11 cellular contexts compared by ENCODE assay signal in the genomic region with DNA sequence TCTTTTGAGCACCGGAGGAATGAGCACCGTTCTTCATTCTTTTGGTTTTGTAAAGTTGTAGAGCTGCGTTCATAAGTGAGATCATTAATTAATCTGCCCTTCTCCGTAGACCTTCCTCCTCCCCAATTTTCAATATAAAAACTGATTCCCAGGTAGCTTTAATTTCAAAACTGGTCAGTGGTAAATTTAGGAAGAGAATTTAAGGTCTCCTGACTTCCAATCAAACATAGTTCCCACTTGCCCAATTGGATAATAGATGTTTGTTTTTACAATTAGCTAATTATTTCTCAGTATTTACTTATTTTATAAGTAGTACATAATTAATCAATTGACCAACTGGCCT. TPM values are rescaled to one million over a fixed set of nuclear protein-coding genes. Genes with fewer than 3 reads are reported as not detected.
DNase-seq lines count a peak whose midpoint lies in the region; ATAC-seq, FAIRE-seq and TF ChIP-seq lines count a peak whose summit lies in the region.
"Had no signal": no experiment of that assay in that cellular context is flagged by ENCODE, and none has a peak within 500 bp of the region (broad histone marks: within the 10 kb centered on the region; RNA-seq: fewer than 3 reads in every experiment).

No MANE protein-coding gene starts in this region.

- DNase-seq in CD4-positive, CD25-positive, alpha-beta regulatory T cell, result no peak
- no peak for DNase-seq in GM12878 (ENCODE audit: low read depth, low spot score)
- DNase-seq in neural crest cell (ENCODE audit: low read depth, low spot score), result no peak
- no peak for DNase-seq in hippocampal formation (lab: John Stamatoyannopoulos, UW)
- no peak for DNase-seq in thyroid gland
- DNase-seq in WTC11 (ENCODE audit: low spot score), result no peak

- no TSS peak for BruUV-seq in GM12878 (replicated peaks; lab: Mats Ljungman, UMichigan)

- WGBS in GM12878 (ENCODE audit: insufficient coverage, insufficient replicate concordance, low lambda C conversion rate, missing lambda C conversion rate), result 0% methylated on average over 4 of the region's 4 CpGs
- 1% methylated on average over 4 of the region's 4 CpGs for WGBS in thyroid gland, 2 donors

- H2AFZ ChIP-seq in GM12878 (ENCODE audit: control insufficient read depth, low read depth, low read length), result no peak overlapping the region; the same call in 1 of the 2 replicates

- H3K4me3 Mint-ChIP-seq in CD4-positive, CD25-positive, alpha-beta regulatory T cell, result peak overlapping the region in 1 of 4 donors; percentile 51
- H3K4me3 Mint-ChIP-seq in neural crest cell (peak overlapping the region; percentile 79), WTC11 (no peak overlapping the region; the same call in 1 of the 2 replicates)

- peaks cover 0 to 4% (median 0%) of the 10 kb centered on the region in 7 donors for H3K9me3 Mint-ChIP-seq in CD4-positive, CD25-positive, alpha-beta regulatory T cell
- H3K9me3 Mint-ChIP-seq in neural crest cell, result no peaks in the 10 kb centered on the region
- peaks cover 11% of the 10 kb centered on the region for H3K9me3 Mint-ChIP-seq in WTC11

- no peaks in the 10 kb centered on the region for H4K20me1 ChIP-seq in GM12878 (ENCODE audit: control insufficient read depth, insufficient read depth)

- POLR2A ChIA-PET in GM12878 (lab: Charles Lee), result interaction anchor here (0.7 to 2.6 kb wide), 2 partner anchors 32 to 177 kb away, joined by 4 to 7 read pairs; no protein-coding TSS in a partner anchor
- POLR2A ChIA-PET in WTC11 (lab: Charles Lee), result interaction anchor here (0.9 kb wide), 1 partner anchor 18 kb away, joined by 3 read pairs; no protein-coding TSS in a partner anchor

- H3K9ac ChIP-seq in GM12878 (ENCODE audit: control insufficient read depth, insufficient read depth, low read length), result no peak overlapping the region

- CTCF ChIA-PET in GM12878 (lab: Yijun Ruan, JAX) (interaction anchor here (0.6 to 3.4 kb wide), 40 partner anchors 9 to 999 kb away, joined by 3 to 46 read pairs (median 4); partner anchors contain the start of genes MAGOHB, SMIM10L1 and YBX3), WTC11 (lab: Charles Lee) (interaction anchor here (0.6 to 1.8 kb wide), 19 partner anchors 10 to 758 kb away, joined by 3 to 12 read pairs (median 4); partner anchors contain the start of gene YBX3)

- H3K9me3 ChIP-seq in CD4-positive, CD25-positive, alpha-beta regulatory T cell (ENCODE audit: control insufficient read depth in 2 of 2, low read length in 2 of 2), result peaks cover 0 to 2% of the 10 kb centered on the region in 2 experiments
- no peaks in the 10 kb centered on the region; the same call in 2 of the 3 replicates for H3K9me3 ChIP-seq in GM12878 (replicated peaks; ENCODE audit: control insufficient read depth, insufficient read depth, low read length)
- H3K9me3 ChIP-seq in thyroid gland, result no peaks in the 10 kb centered on the region

- in situ Hi-C loops in GM12878 (cut with MboI), result loop anchor here (5.0 kb wide), 1 partner anchor 513 kb away; no protein-coding TSS in a partner anchor

- SMC1A ChIA-PET in GM12878 (lab: Charles Lee; ENCODE audit: uncharacterized antibody, unreplicated experiment), result interaction anchor here (0.7 to 3.7 kb wide), 20 partner anchors 10 to 514 kb away, joined by 3 to 35 read pairs (median 5); partner anchors contain the start of gene YBX3

- peaks cover 0 to 11% (median 6%) of the 10 kb centered on the region in 4 donors for H3K4me1 Mint-ChIP-seq in CD4-positive, CD25-positive, alpha-beta regulatory T cell
- H3K4me1 Mint-ChIP-seq in neural crest cell, result peaks cover 13% of the 10 kb centered on the region
- H3K4me1 Mint-ChIP-seq in WTC11, result no peaks in the 10 kb centered on the region

- H3K27me3 ChIP-seq in CD4-positive, CD25-positive, alpha-beta regulatory T cell (ENCODE audit: control insufficient read depth, insufficient read depth, low read length), result peaks cover 4% of the 10 kb centered on the region
- H3K27me3 ChIP-seq in GM12878 (replicated peaks in 1 of 2; ENCODE audit: control insufficient read depth in 2 of 2, insufficient read depth in 2 of 2, low read length in 1 of 2), result no peaks in the 10 kb centered on the region; a peak in 1 of 4 replicates
- H3K27me3 ChIP-seq in thyroid gland, result no peaks in the 10 kb centered on the region

- no peak overlapping the region for H3K4me2 ChIP-seq in GM12878 (ENCODE audit: control insufficient read depth, insufficient read depth)

- H3K27ac Mint-ChIP-seq in CD4-positive, CD25-positive, alpha-beta regulatory T cell, result peak overlapping the region in 1 of 3 donors; percentile 55
- H3K27ac Mint-ChIP-seq in neural crest cell (ENCODE audit: unreplicated experiment) (no peak overlapping the region), WTC11 (no peak overlapping the region)
- H3K27ac Mint-ChIP-seq: H9 had no signal

- H3K4me3 ChIP-seq in CD4-positive, CD25-positive, alpha-beta regulatory T cell (ENCODE audit: low read depth, low read length), result peak overlapping the region; percentile 35
- no peak overlapping the region for H3K4me3 ChIP-seq in GM12878
- H3K4me3 ChIP-seq in thyroid gland (replicated peaks in 1 of 3), result no peak overlapping the region
- H3K4me3 ChIP-seq: K562 had no signal

- TF ChIP-seq RAD21 in GM12878 (IDR thresholded peaks at IDR 0.05; ENCODE audit: insufficient read depth, low read depth, low read length), result no peak

- no peak for TF ChIP-seq EP300 in GM12878 (IDR thresholded peaks at IDR 0.05; ENCODE audit: borderline replicate concordance in 1 of 2, control insufficient read depth in 1 of 2, low read depth in 2 of 2, low read length in 2 of 2)

- no peak overlapping the region for H3K27ac ChIP-seq in CD4-positive, CD25-positive, alpha-beta regulatory T cell (ENCODE audit: insufficient read depth, low read length, poor library complexity, severe bottlenecking)
- H3K27ac ChIP-seq in GM12878 (ENCODE audit: control insufficient read depth, insufficient read depth) (no peak overlapping the region), thyroid gland (no peak overlapping the region)

- intact Hi-C loops in GM12878 (cut with micrococcal nuclease; ENCODE audit: unreplicated experiment) (loop anchor here (1.0 to 5.0 kb wide), 5 partner anchors 28 to 515 kb away; partner anchors contain the start of genes MAGOHB and YBX3), thyroid gland (cut with DNase I) (loop anchor here (10.0 kb wide), 1 partner anchor 136 kb away; the partner anchor contains the start of gene MAGOHB)

- no peak for FAIRE-seq in GM12878 (lab: Jason Lieb, UNC)

- RAD21 ChIA-PET in GM12878 (lab: Charles Lee; ENCODE audit: unreplicated experiment), result interaction anchor here (0.6 to 2.5 kb wide), 20 partner anchors 10 to 426 kb away, joined by 3 to 16 read pairs (median 4); partner anchors contain the start of gene YBX3

- peaks cover 47% of the 10 kb centered on the region for H3K27me3 Mint-ChIP-seq in CD4-positive, CD25-positive, alpha-beta regulatory T cell
- peaks cover 25% of the 10 kb centered on the region for H3K27me3 Mint-ChIP-seq in neural crest cell (ENCODE audit: low read depth)
- H3K27me3 Mint-ChIP-seq in WTC11 (ENCODE audit: low read depth), result peaks cover 9% of the 10 kb centered on the region

- no peak for ATAC-seq in CD4-positive, CD25-positive, alpha-beta regulatory T cell (ENCODE audit: low read depth in 2 of 2)
- ATAC-seq in HG03432 (IDR thresholded peaks at IDR 0.05; ENCODE audit: unreplicated experiment) (peak; percentile 6), GM12878 (no peak), WTC11 (no peak), GM21529 (IDR thresholded peaks at IDR 0.05; ENCODE audit: unreplicated experiment) (no peak)

- no peaks in the 10 kb centered on the region for H3K36me3 Mint-ChIP-seq in CD4-positive, CD25-positive, alpha-beta regulatory T cell
- H3K36me3 Mint-ChIP-seq in neural crest cell (ENCODE audit: low read depth) (no peaks in the 10 kb centered on the region), WTC11 (peaks cover 4% of the 10 kb centered on the region)

- no peaks in the 10 kb centered on the region for H3K36me3 ChIP-seq in CD4-positive, CD25-positive, alpha-beta regulatory T cell (ENCODE audit: control insufficient read depth, insufficient read depth, low read length)
- no peaks in the 10 kb centered on the region for H3K36me3 ChIP-seq in GM12878 (ENCODE audit: control insufficient read depth in 2 of 2, insufficient read depth in 2 of 2, low read length in 1 of 2)
- no peaks in the 10 kb centered on the region for H3K36me3 ChIP-seq in thyroid gland

- H3K4me1 ChIP-seq in CD4-positive, CD25-positive, alpha-beta regulatory T cell (ENCODE audit: control insufficient read depth, insufficient read depth, low read length, poor library complexity, severe bottlenecking), result peaks cover 3% of the 10 kb centered on the region
- H3K4me1 ChIP-seq in GM12878 (ENCODE audit: control insufficient read depth, insufficient read depth, low read length) (no peaks in the 10 kb centered on the region), thyroid gland (peaks cover 0 to 5% of the 10 kb centered on the region in 2 donors)

- no peak for TF ChIP-seq POLR2A in GM12878 (IDR thresholded peaks at IDR 0.05; ENCODE audit: low read depth, low read length)
- TF ChIP-seq POLR2A in thyroid gland (IDR thresholded peaks at IDR 0.05), result no peak

- TF ChIP-seq CTCF in GM12878 (IDR thresholded peaks at IDR 0.05 in 2 of 3, conservative IDR thresholded peaks at IDR 0.05 in 1 of 3; ENCODE audit: control insufficient read depth in 2 of 3, extremely low read depth in 1 of 3, insufficient read depth in 1 of 3, low read depth in 3 of 3, low read length in 3 of 3), result no peak
- TF ChIP-seq CTCF in neural crest cell (conservative IDR thresholded peaks at IDR 0.05), result peak; percentile 51
- TF ChIP-seq CTCF in thyroid gland (IDR thresholded peaks at IDR 0.05), result peak in 1 of 6 experiments; percentile 16
- TF ChIP-seq CTCF in WTC11 (IDR thresholded peaks at IDR 0.05), result no peak; the same call in 1 of the 2 replicates

- no peaks in the 10 kb centered on the region for H3K79me2 ChIP-seq in GM12878 (ENCODE audit: control insufficient read depth, insufficient read depth, low read length)

RNA-seq across cellular contexts. Expression of gene YBX3, which starts 27.2 kb away (rescaled TPM):
- 12.2 TPM for total RNA-seq in CD4-positive, CD25-positive, alpha-beta regulatory T cell
- polyA plus RNA-seq in CD4-positive, CD25-positive, alpha-beta regulatory T cell, result 1 to 10 TPM; 2.3 to 5.2 (median 3.2) TPM
- total RNA-seq in GM12878 (2013; cell fraction: nucleolus; rRNA removed), result 110 and 114 TPM in 2 replicates
- total RNA-seq in GM12878 (2014; rRNA removed) (71.7 and 83.5 TPM in 2 replicates), GM12878 (2014; rRNA removed; fragmentation: Illumina TruSeq; extraction: Trizol) (110 TPM in 2 replicates), GM12878 (2021) (221 and 234 TPM in 2 replicates), neural crest cell (86.8 and 90.4 TPM in 2 replicates), thyroid gland (100 to 1,000 TPM; 123 to 351 (median 233) TPM), WTC11 (2021) (396 to 411 TPM (median 409 TPM) in 3 replicates)
- polyA plus RNA-seq in GM12878 (2011; ENCODE audit: low read depth), result 46.5 TPM
- polyA plus RNA-seq in GM12878 (2011; rRNA removed) (97.2 and 98.6 TPM in 2 replicates), GM12878 (2014; fragmentation: Illumina TruSeq; extraction: Trizol) (162 and 211 TPM in 2 replicates), GM12878 (2014; fragmentation: Nextera tagmentation; extraction: Ambion mirVana) (100 to 1,000 TPM in 1 of 2 experiments, 10 to 100 TPM in 1; 49.1 to 113 TPM), GM12878 (2014; rRNA removed) (116 and 123 TPM in 2 replicates), GM12878 (2016; fragmentation: Nextera tagmentation; extraction: Ambion mirVana) (100 to 1,000 TPM in 1 of 2 experiments, 10 to 100 TPM in 1; 25.9 to 169 TPM)
- polyA plus RNA-seq in GM12878 (2011; cell fraction: cytosol; rRNA removed), result 115 and 130 TPM in 2 replicates
- 180 and 225 TPM in 2 replicates for polyA plus RNA-seq in GM12878 (2011; cell fraction: nucleus; rRNA removed)
- polyA plus RNA-seq in GM12878 (2012), result 88.0 and 148 TPM in 2 replicates
- polyA minus RNA-seq in GM12878 (2011; rRNA and poly(A)+ RNA removed), result 59.5 and 81.5 TPM in 2 replicates
- 34.6 and 35.9 TPM in 2 replicates for polyA minus RNA-seq in GM12878 (2011; cell fraction: cytosol; rRNA and poly(A)+ RNA removed)
- 102 and 136 TPM in 2 replicates for polyA minus RNA-seq in GM12878 (2011; cell fraction: nucleus; rRNA and poly(A)+ RNA removed)

RNA-seq across cellular contexts. Expression of gene TAS2R7, which starts 52.1 kb away (rescaled TPM):
- total RNA-seq in CD4-positive, CD25-positive, alpha-beta regulatory T cell, result not detected
- not detected for polyA plus RNA-seq in CD4-positive, CD25-positive, alpha-beta regulatory T cell
- 0.66 and 2.3 TPM in 2 replicates for total RNA-seq in GM12878 (2013; cell fraction: nucleolus; rRNA removed)
- total RNA-seq in GM12878 (2014; rRNA removed), result not detected in 2 replicates
- not detected in 2 replicates for total RNA-seq in GM12878 (2014; rRNA removed; fragmentation: Illumina TruSeq; extraction: Trizol)
- total RNA-seq in GM12878 (2021), result not detected in 2 replicates
- not detected for polyA plus RNA-seq in GM12878 (2011; ENCODE audit: low read depth)
- polyA plus RNA-seq in GM12878 (2011; rRNA removed), result not detected in 2 replicates
- polyA plus RNA-seq in GM12878 (2011; cell fraction: cytosol; rRNA removed), result not detected in 2 replicates
- 0.16 and 0.18 TPM in 2 replicates for polyA plus RNA-seq in GM12878 (2011; cell fraction: nucleus; rRNA removed)
- not detected in 2 replicates for polyA plus RNA-seq in GM12878 (2012)
- polyA plus RNA-seq in GM12878 (2014; fragmentation: Illumina TruSeq; extraction: Trizol), result not detected in 2 replicates
- not detected for polyA plus RNA-seq in GM12878 (2014; fragmentation: Nextera tagmentation; extraction: Ambion mirVana)
- not detected in 2 replicates for polyA plus RNA-seq in GM12878 (2014; rRNA removed)
- not detected for polyA plus RNA-seq in GM12878 (2016; fragmentation: Nextera tagmentation; extraction: Ambion mirVana)
- polyA minus RNA-seq in GM12878 (2011; rRNA and poly(A)+ RNA removed), result 1.2 and 1.3 TPM in 2 replicates
- not detected in 2 replicates for polyA minus RNA-seq in GM12878 (2011; cell fraction: cytosol; rRNA and poly(A)+ RNA removed)
- polyA minus RNA-seq in GM12878 (2011; cell fraction: nucleus; rRNA and poly(A)+ RNA removed), result 1.7 and 2.8 TPM in 2 replicates
- total RNA-seq in neural crest cell, result 0.21 TPM in 1 of 2 replicates, not detected in the other
- total RNA-seq in thyroid gland, result 1 to 10 TPM in 1 of 4 donors, not detected in 3; 1.1 TPM
- not detected in 3 replicates for total RNA-seq in WTC11 (2021)
- total RNA-seq: aorta, H9, K562 had no signal
- polyA plus RNA-seq: aorta, K562 had no signal

RNA-seq across cellular contexts. Expression of gene TAS2R8, which starts 56.7 kb away (rescaled TPM):
- not detected for total RNA-seq in CD4-positive, CD25-positive, alpha-beta regulatory T cell
- polyA plus RNA-seq in CD4-positive, CD25-positive, alpha-beta regulatory T cell, result not detected
- total RNA-seq in GM12878 (2013; cell fraction: nucleolus; rRNA removed), result 1.2 and 1.6 TPM in 2 replicates
- total RNA-seq in GM12878 (2014; rRNA removed) (not detected in 2 replicates), GM12878 (2014; rRNA removed; fragmentation: Illumina TruSeq; extraction: Trizol) (not detected in 2 replicates), GM12878 (2021) (not detected in 2 replicates), neural crest cell (not detected in 2 replicates), thyroid gland (under 1 TPM in 1 of 4 donors, not detected in 3; 0.49 TPM), WTC11 (2021) (not detected in 3 replicates)
- polyA plus RNA-seq in GM12878 (2011; ENCODE audit: low read depth), result not detected
- polyA plus RNA-seq in GM12878 (2011; rRNA removed) (0.13 TPM in 1 of 2 replicates, not detected in the other), GM12878 (2014; fragmentation: Illumina TruSeq; extraction: Trizol) (not detected in 2 replicates), GM12878 (2014; fragmentation: Nextera tagmentation; extraction: Ambion mirVana) (not detected), GM12878 (2014; rRNA removed) (not detected in 2 replicates), GM12878 (2016; fragmentation: Nextera tagmentation; extraction: Ambion mirVana) (not detected)
- polyA plus RNA-seq in GM12878 (2011; cell fraction: cytosol; rRNA removed), result not detected in 2 replicates
- polyA plus RNA-seq in GM12878 (2011; cell fraction: nucleus; rRNA removed), result 0.39 and 0.50 TPM in 2 replicates
- polyA plus RNA-seq in GM12878 (2012), result not detected in 2 replicates
- polyA minus RNA-seq in GM12878 (2011; rRNA and poly(A)+ RNA removed), result 0.77 and 0.80 TPM in 2 replicates
- not detected in 2 replicates for polyA minus RNA-seq in GM12878 (2011; cell fraction: cytosol; rRNA and poly(A)+ RNA removed)
- 2.2 and 2.4 TPM in 2 replicates for polyA minus RNA-seq in GM12878 (2011; cell fraction: nucleus; rRNA and poly(A)+ RNA removed)
- total RNA-seq: aorta, H9, K562 had no signal
- polyA plus RNA-seq: aorta, K562 had no signal

RNA-seq across cellular contexts. Expression of gene TAS2R9, which starts 59.6 kb away (rescaled TPM):
- total RNA-seq in CD4-positive, CD25-positive, alpha-beta regulatory T cell, result not detected
- polyA plus RNA-seq in CD4-positive, CD25-positive, alpha-beta regulatory T cell, result under 1 TPM in 1 of 4 donors, not detected in 3; 0.22 TPM
- total RNA-seq in GM12878 (2013; cell fraction: nucleolus; rRNA removed), result 2.9 TPM in 2 replicates
- total RNA-seq in GM12878 (2014; rRNA removed), result not detected in 2 replicates
- 0.13 TPM in 1 of 2 replicates, not detected in the other for total RNA-seq in GM12878 (2014; rRNA removed; fragmentation: Illumina TruSeq; extraction: Trizol)
- 0.19 TPM in 1 of 2 replicates, not detected in the other for total RNA-seq in GM12878 (2021)
- polyA plus RNA-seq in GM12878 (2011; ENCODE audit: low read depth), result not detected
- polyA plus RNA-seq in GM12878 (2011; rRNA removed), result 0.08 and 0.22 TPM in 2 replicates
- polyA plus RNA-seq in GM12878 (2011; cell fraction: cytosol; rRNA removed), result not detected in 2 replicates
- 0.29 and 0.60 TPM in 2 replicates for polyA plus RNA-seq in GM12878 (2011; cell fraction: nucleus; rRNA removed)
- polyA plus RNA-seq in GM12878 (2012), result not detected in 2 replicates
- not detected in 2 replicates for polyA plus RNA-seq in GM12878 (2014; fragmentation: Illumina TruSeq; extraction: Trizol)
- not detected for polyA plus RNA-seq in GM12878 (2014; fragmentation: Nextera tagmentation; extraction: Ambion mirVana)
- polyA plus RNA-seq in GM12878 (2014; rRNA removed), result not detected in 2 replicates
- polyA plus RNA-seq in GM12878 (2016; fragmentation: Nextera tagmentation; extraction: Ambion mirVana), result not detected
- 1.7 and 3.9 TPM in 2 replicates for polyA minus RNA-seq in GM12878 (2011; rRNA and poly(A)+ RNA removed)
- polyA minus RNA-seq in GM12878 (2011; cell fraction: cytosol; rRNA and poly(A)+ RNA removed), result not detected in 2 replicates
- polyA minus RNA-seq in GM12878 (2011; cell fraction: nucleus; rRNA and poly(A)+ RNA removed), result 4.8 and 6.4 TPM in 2 replicates
- 0.39 TPM in 1 of 2 replicates, not detected in the other for total RNA-seq in neural crest cell
- not detected for total RNA-seq in thyroid gland
- total RNA-seq in WTC11 (2021), result not detected in 3 replicates
- total RNA-seq: aorta, H9, K562 had no signal
- polyA plus RNA-seq: aorta, K562 had no signal
